Comparison of ENCODE assay signal across 9 cellular contexts in the genomic region with DNA sequence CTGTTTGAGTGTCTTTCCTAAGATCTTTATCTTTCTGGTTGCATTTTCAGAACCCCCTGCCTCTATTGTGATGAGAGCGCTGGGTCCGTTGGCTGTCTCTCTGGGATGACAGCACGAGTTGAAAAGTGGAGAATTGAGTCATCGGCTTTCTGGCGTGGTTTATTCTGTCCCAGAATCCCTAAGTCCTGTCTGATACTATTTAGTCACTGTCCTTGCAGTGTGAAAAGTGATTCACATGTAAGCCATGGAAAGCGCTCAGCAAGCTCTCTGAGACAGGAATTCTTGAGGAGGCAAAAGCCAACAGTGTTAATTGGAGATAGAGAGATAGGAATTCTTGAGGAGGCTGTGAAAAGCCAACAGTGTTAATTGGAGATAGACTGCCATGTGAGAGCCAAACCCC.
DNase-seq lines count a peak whose midpoint lies in the region; ATAC-seq and TF ChIP-seq lines count a peak whose summit lies in the region.
"Had no signal": no experiment of that assay in that cellular context is flagged by ENCODE, and none has a peak within 500 bp of the region (broad histone marks: within the 10 kb centered on the region; RNA-seq: fewer than 3 reads in every experiment).

No MANE protein-coding gene starts in this region.

- no peak for TF ChIP-seq POLR2A in esophagus muscularis mucosa (IDR thresholded peaks at IDR 0.05; ENCODE audit: low read depth)

- peak overlapping the region; percentile 6 to 58 for H3K27ac ChIP-seq in right atrium auricular region
- H3K27ac ChIP-seq in esophagus muscularis mucosa (replicated peaks in 1 of 4) = no peak overlapping the region

- DNase-seq in right atrium auricular region (ENCODE audit: low spot score) (no peak), cardiac septum (ENCODE audit: low spot score) (no peak), T1000 (lab: John Stamatoyannopoulos, UW) (peak; percentile 7), fibroblast of the aortic adventitia (ENCODE audit: low read depth) (peak; percentile 49), stromal cell of bone marrow (ENCODE audit: low read depth) (peak; percentile 70), esophagus muscularis mucosa (ENCODE audit: extremely low spot score) (no peak)
- DNase-seq in NK-92 treated with Interleukin-12 subunit alpha and Interleukin-12 subunit beta, amount 100 ng/mL, for 24 hours (lab: John Stamatoyannopoulos, UW) = no peak

- no peak for TF ChIP-seq EP300 in esophagus muscularis mucosa (IDR thresholded peaks at IDR 0.05)

- H3K27me3 ChIP-seq in right atrium auricular region (no peaks in the 10 kb centered on the region), esophagus muscularis mucosa (no peaks in the 10 kb centered on the region)

- ATAC-seq in HG03460 (IDR thresholded peaks at IDR 0.05; ENCODE audit: unreplicated experiment) = no peak
- ATAC-seq: Right ventricle myocardium inferior had no signal

- no peaks in the 10 kb centered on the region for H3K9me3 ChIP-seq in right atrium auricular region
- no peaks in the 10 kb centered on the region for H3K9me3 ChIP-seq in esophagus muscularis mucosa

- H3K4me1 ChIP-seq in right atrium auricular region (peaks cover 0 to 19% of the 10 kb centered on the region in 2 donors), esophagus muscularis mucosa (peaks cover 0 to 3% (median 0%) of the 10 kb centered on the region in 4 donors)

- 78% methylated on average over 6 of the region's 6 CpGs for WGBS in esophagus muscularis mucosa

- H3K4me3 ChIP-seq in right atrium auricular region = no peak overlapping the region
- H3K4me3 ChIP-seq in fibroblast of the aortic adventitia (ENCODE audit: low read depth, low read length) = no peak overlapping the region
- no peak overlapping the region for H3K4me3 ChIP-seq in esophagus muscularis mucosa

- TF ChIP-seq CTCF in right atrium auricular region (IDR thresholded peaks at IDR 0.05) (no peak), fibroblast of the aortic adventitia (IDR thresholded peaks at IDR 0.05; ENCODE audit: insufficient read depth, low read length) (no peak), esophagus muscularis mucosa (IDR thresholded peaks at IDR 0.05) (no peak)

- intact Hi-C loops in cardiac septum (cut with DNase I) = no loop called here
- intact Hi-C loops in esophagus muscularis mucosa (cut with DNase I) = no loop called here

- H3K36me3 ChIP-seq in right atrium auricular region (no peaks in the 10 kb centered on the region), esophagus muscularis mucosa (no peaks in the 10 kb centered on the region)

Comparison
In these comparisons a context has a peak if more than half of its experiments do, and no peak if none do; other contexts are left out.
1. DNase-seq: peak in T1000 (single experiment), fibroblast of the aortic adventitia (single experiment) and stromal cell of bone marrow (single experiment); none in right atrium auricular region (single experiment), cardiac septum (single experiment), NK-92 treated with Interleukin-12 subunit alpha and Interleukin-12 subunit beta, amount 100 ng/mL, for 24 hours (single experiment) and esophagus muscularis mucosa (single experiment).
2. H3K27ac ChIP-seq: peak in right atrium auricular region (2 of 2); none in esophagus muscularis mucosa (0 of 4).